Comparison of ENCODE assay signal across 12 cellular contexts in the genomic region with DNA sequence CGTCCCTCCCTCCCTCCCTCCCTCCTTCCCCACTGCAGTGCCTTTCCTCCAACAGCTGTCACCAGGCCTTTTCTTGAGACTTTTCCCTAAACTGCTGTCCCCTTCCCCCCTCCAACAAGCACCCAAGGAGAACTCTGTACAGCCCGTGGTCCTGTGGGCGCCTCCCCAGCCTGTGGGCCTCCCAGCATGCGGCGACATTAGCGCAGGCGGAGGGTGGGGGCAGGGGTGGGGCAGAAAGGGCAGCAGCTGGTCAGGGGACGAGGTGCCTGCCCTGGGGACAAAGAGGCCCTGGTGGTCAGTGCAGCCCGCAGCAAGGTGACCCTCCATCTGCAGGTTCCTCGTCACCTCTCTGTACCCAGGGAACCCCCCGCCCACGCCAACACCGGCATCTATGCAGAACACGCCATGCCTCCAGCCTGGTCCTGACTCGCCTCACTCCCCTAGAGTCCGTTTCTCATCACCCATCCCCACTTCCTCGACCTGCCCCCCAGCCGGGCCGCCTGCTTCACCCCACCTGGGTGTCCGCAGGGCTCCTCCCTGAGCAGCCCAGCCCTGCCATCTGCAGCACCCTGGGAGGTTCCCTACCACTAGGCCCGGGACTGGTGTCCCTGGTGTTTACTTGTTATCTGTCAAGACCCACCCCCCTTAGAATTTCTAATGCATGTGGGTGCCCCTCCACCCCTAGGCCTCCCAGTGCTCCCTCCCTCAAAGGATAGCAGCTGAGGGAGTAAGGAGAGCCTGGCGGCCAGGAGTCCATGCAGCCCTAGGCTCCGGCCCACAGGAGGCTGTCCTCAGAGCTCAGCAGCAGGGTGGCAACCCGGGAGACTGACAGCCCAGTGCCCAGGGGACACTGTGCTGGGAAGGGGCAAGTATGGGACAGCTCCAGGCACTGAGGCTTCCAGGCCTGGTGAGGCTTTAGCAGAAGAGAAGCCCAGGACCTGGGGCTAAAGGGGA.
DNase-seq lines count a peak whose midpoint lies in the region; ATAC-seq and TF ChIP-seq lines count a peak whose summit lies in the region.
"Had no signal": no experiment of that assay in that cellular context is flagged by ENCODE, and none has a peak within 500 bp of the region (broad histone marks: within the 10 kb centered on the region; RNA-seq: fewer than 3 reads in every experiment).

No MANE protein-coding gene starts in this region.

- no peaks in the 10 kb centered on the region for H3K27me3 ChIP-seq in breast epithelium
- no peaks in the 10 kb centered on the region for H3K27me3 ChIP-seq in mammary epithelial cell (ENCODE audit: insufficient read depth, low read length)
- no peaks in the 10 kb centered on the region for H3K27me3 ChIP-seq in aorta (ENCODE audit: control insufficient read depth in 1 of 2, insufficient read depth in 2 of 2, low read length in 1 of 2)

- DNase-seq in breast epithelium (ENCODE audit: low spot score in 2 of 2) (peak; percentile 7 to 46), mammary epithelial cell (no peak), NCI-H69 (lab: John Stamatoyannopoulos, UW) (peak; percentile 18), memory B cell (ENCODE audit: low spot score in 2 of 2) (no peak), aorta (peak; percentile 40 to 66), DMS114 treated with DMSO at 0.1 percent for 48 hours (lab: John Stamatoyannopoulos, UW; ENCODE audit: unreplicated experiment) (no peak)
- no peak for DNase-seq in effector memory CD8-positive, alpha-beta T cell
- DNase-seq: DMS79, NCI-H1417 treated with DMSO at 0.1 percent for 48 hours had no signal

- peaks cover 3% of the 10 kb centered on the region for H3K27me3 Mint-ChIP-seq in memory B cell
- H3K27me3 Mint-ChIP-seq in effector memory CD8-positive, alpha-beta T cell = peaks cover 6 to 24% of the 10 kb centered on the region in 2 donors
- H3K27me3 Mint-ChIP-seq: activated naive CD8-positive, alpha-beta T cell had no signal

- no peaks in the 10 kb centered on the region for H3K36me3 ChIP-seq in breast epithelium
- H3K36me3 ChIP-seq in mammary epithelial cell (ENCODE audit: insufficient read depth, low read length) = no peaks in the 10 kb centered on the region
- no peaks in the 10 kb centered on the region for H3K36me3 ChIP-seq in aorta (ENCODE audit: control insufficient read depth in 1 of 2, insufficient read depth in 2 of 2, low read length in 1 of 2)
- H3K36me3 ChIP-seq: HAP-1 had no signal

- no peaks in the 10 kb centered on the region for H3K9me3 ChIP-seq in breast epithelium
- H3K9me3 ChIP-seq in mammary epithelial cell (replicated peaks; ENCODE audit: insufficient read depth, low read length) = no peaks in the 10 kb centered on the region
- H3K9me3 ChIP-seq in aorta (ENCODE audit: control insufficient read depth, low read length) = no peaks in the 10 kb centered on the region
- H3K9me3 ChIP-seq: HAP-1 had no signal

- H3K9ac ChIP-seq in mammary epithelial cell (ENCODE audit: insufficient read depth, low read length) = no peak overlapping the region

- dilution Hi-C loops in mammary epithelial cell (cut with HindIII; ENCODE audit: low sequenced_read_pairs) = no loop called here

- TF ChIP-seq POLR2A in breast epithelium (IDR thresholded peaks at IDR 0.05) = no peak

- H3K9me3 Mint-ChIP-seq in memory B cell = no peaks in the 10 kb centered on the region
- no peaks in the 10 kb centered on the region for H3K9me3 Mint-ChIP-seq in effector memory CD8-positive, alpha-beta T cell

- no peaks in the 10 kb centered on the region for H3K79me2 ChIP-seq in mammary epithelial cell (ENCODE audit: insufficient read depth, low read length)

- WGBS in mammary epithelial cell (ENCODE audit: low coverage, missing lambda C conversion rate) = 89% methylated on average over 14 of the region's 24 CpGs
- 84 to 85% methylated on average over 24 of the region's 24 CpGs for WGBS in aorta, 2 donors

- in situ Hi-C loops in mammary epithelial cell (cut with MboI; ENCODE audit: low sequenced_read_pairs in 2 of 2) = no loop called here

- CTCF ChIA-PET in mammary epithelial cell (lab: Charles Lee; ENCODE audit: low non-redundant PET) = no interaction called here

- no peaks in the 10 kb centered on the region for H4K20me1 ChIP-seq in mammary epithelial cell (ENCODE audit: insufficient read depth, low read length)

- peak overlapping the region; percentile 62 for H3K4me3 Mint-ChIP-seq in memory B cell
- H3K4me3 Mint-ChIP-seq in effector memory CD8-positive, alpha-beta T cell = no peak overlapping the region
- H3K4me3 Mint-ChIP-seq: activated naive CD8-positive, alpha-beta T cell had no signal

- intact Hi-C loops in breast epithelium (cut with DNase I; ENCODE audit: low total_unique reads) = no loop called here
- intact Hi-C loops in mammary epithelial cell (cut with micrococcal nuclease) = no loop called here
- intact Hi-C loops in aorta (cut with DNase I) = no loop called here

- no peak overlapping the region for H3K27ac Mint-ChIP-seq in memory B cell
- no peak overlapping the region for H3K27ac Mint-ChIP-seq in effector memory CD8-positive, alpha-beta T cell
- H3K27ac Mint-ChIP-seq: activated naive CD8-positive, alpha-beta T cell had no signal

- ATAC-seq in memory B cell (ENCODE audit: low read depth) = peak; percentile 27
- no peak for ATAC-seq in aorta (ENCODE audit: low FRiP score)
- no peak for ATAC-seq in esophagus mucosa
- no peak for ATAC-seq in effector memory CD8-positive, alpha-beta T cell (replicated peaks)

- H2AFZ ChIP-seq in mammary epithelial cell (ENCODE audit: low read depth, low read length) = no peak overlapping the region

- H3K4me1 Mint-ChIP-seq in memory B cell = peaks cover 14% of the 10 kb centered on the region
- H3K4me1 Mint-ChIP-seq in effector memory CD8-positive, alpha-beta T cell (ENCODE audit: low read depth in 2 of 2) = no peaks in the 10 kb centered on the region

- no TSS peak for BruUV-seq in mammary epithelial cell (replicated peaks; lab: Mats Ljungman, UMichigan)

- H3K27ac ChIP-seq in breast epithelium = no peak overlapping the region
- H3K27ac ChIP-seq in mammary epithelial cell (ENCODE audit: insufficient read depth, low read depth, low read length) = no peak overlapping the region
- no peak overlapping the region for H3K27ac ChIP-seq in aorta (ENCODE audit: low read depth in 1 of 2, low read length in 2 of 2)

- H3K4me2 ChIP-seq in mammary epithelial cell (ENCODE audit: insufficient read depth, low read depth, low read length) = no peak overlapping the region

- TF ChIP-seq CTCF in breast epithelium (IDR thresholded peaks at IDR 0.05) (no peak), mammary epithelial cell (conservative IDR thresholded peaks at IDR 0.05 in 1 of 2, IDR thresholded peaks at IDR 0.05 in 1 of 2; ENCODE audit: extremely low read depth in 1 of 2, insufficient read depth in 1 of 2, low read depth in 1 of 2, low read length in 2 of 2) (no peak)

- no peaks in the 10 kb centered on the region for H3K4me1 ChIP-seq in breast epithelium
- no peaks in the 10 kb centered on the region for H3K4me1 ChIP-seq in mammary epithelial cell (ENCODE audit: insufficient read depth, low read length)
- H3K4me1 ChIP-seq in aorta (ENCODE audit: control insufficient read depth in 1 of 2, insufficient read depth in 2 of 2, low read length in 2 of 2) = no peaks in the 10 kb centered on the region
- H3K4me1 ChIP-seq: HAP-1 had no signal

- H3K36me3 Mint-ChIP-seq in memory B cell = no peaks in the 10 kb centered on the region
- H3K36me3 Mint-ChIP-seq in effector memory CD8-positive, alpha-beta T cell (ENCODE audit: insufficient read depth) = no peaks in the 10 kb centered on the region
- H3K36me3 Mint-ChIP-seq: activated naive CD8-positive, alpha-beta T cell had no signal

- no peak overlapping the region for H3K4me3 ChIP-seq in breast epithelium
- H3K4me3 ChIP-seq in mammary epithelial cell (replicated peaks in 1 of 3; ENCODE audit: insufficient read depth in 1 of 3, low read depth in 2 of 3, low read length in 3 of 3) = no peak overlapping the region
- no peak overlapping the region for H3K4me3 ChIP-seq in aorta (ENCODE audit: low read length in 2 of 2)
- H3K4me3 ChIP-seq: HAP-1 had no signal

Comparison
In these comparisons a context has a peak if more than half of its experiments do, and no peak if none do; other contexts are left out.
1. DNase-seq: peak in breast epithelium (2 of 2), NCI-H69 (single experiment) and aorta (2 of 2); none in mammary epithelial cell (single experiment), memory B cell (0 of 2), DMS114 treated with DMSO at 0.1 percent for 48 hours (single experiment) and effector memory CD8-positive, alpha-beta T cell (0 of 3).